1 cellular context compared by ENCODE assay signal in genomic region chr2:46428911-46429436, GRCh38.
A peak's percentile ranks its signal among the peaks of the same experiment; 100 is the strongest.
TF ChIP-seq lines count a peak whose summit lies in the region.

No MANE protein-coding gene starts in this region.

TF ChIP-seq in K562, 482 proteins besides CTCF, POLR2A, EP300 and RAD21 (continued from another document and continues in another):
- no peak for TF ChIP-seq MED1 (CRISPR knock-in tag; IDR thresholded peaks at IDR 0.05; ENCODE audit: borderline replicate concordance)
- no peak for TF ChIP-seq PCBP2 (IDR thresholded peaks at IDR 0.05; ENCODE audit: low read depth, low read length, poor library complexity, severe bottlenecking)
- TF ChIP-seq ESRRA (IDR thresholded peaks at IDR 0.05; ENCODE audit: borderline replicate concordance, low read depth) = peak; percentile 91
- TF ChIP-seq, protein P1, sequence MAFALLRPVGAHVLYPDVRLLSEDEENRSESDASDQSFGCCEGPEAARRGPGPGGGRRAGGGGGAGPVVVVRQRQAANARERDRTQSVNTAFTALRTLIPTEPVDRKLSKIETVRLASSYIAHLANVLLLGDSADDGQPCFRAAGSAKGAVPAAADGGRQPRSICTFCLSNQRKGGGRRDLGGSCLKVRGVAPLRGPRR (CRISPR knock-in tag; IDR thresholded peaks at IDR 0.05) = no peak
- TF ChIP-seq U2AF2 (optimal IDR thresholded peaks at IDR 0.05; ENCODE audit: low read depth, low read length) = no peak
- TF ChIP-seq, protein P2, sequence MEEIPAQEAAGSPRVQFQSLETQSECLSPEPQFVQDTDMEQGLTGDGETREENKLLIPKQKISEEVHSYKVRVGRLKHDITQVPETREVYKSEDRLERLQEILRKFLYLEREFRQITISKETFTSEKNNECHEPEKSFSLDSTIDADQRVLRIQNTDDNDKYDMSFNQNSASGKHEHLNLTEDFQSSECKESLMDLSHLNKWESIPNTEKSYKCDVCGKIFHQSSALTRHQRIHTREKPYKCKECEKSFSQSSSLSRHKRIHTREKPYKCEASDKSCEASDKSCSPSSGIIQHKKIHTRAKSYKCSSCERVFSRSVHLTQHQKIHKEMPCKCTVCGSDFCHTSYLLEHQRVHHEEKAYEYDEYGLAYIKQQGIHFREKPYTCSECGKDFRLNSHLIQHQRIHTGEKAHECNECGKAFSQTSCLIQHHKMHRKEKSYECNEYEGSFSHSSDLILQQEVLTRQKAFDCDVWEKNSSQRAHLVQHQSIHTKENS (CRISPR knock-in tag; IDR thresholded peaks at IDR 0.05) = no peak
- 0 out of 2 replicates have a peak, but pooled peaks have one; percentile 15 for TF ChIP-seq MAFG (tag; conservative IDR thresholded peaks at IDR 0.05)
- TF ChIP-seq MTA3 (IDR thresholded peaks at IDR 0.05; ENCODE audit: borderline replicate concordance) = peak; percentile 98
- TF ChIP-seq HDGF (IDR thresholded peaks at IDR 0.05) = no peak
- no peak for TF ChIP-seq HDAC1 (IDR thresholded peaks at IDR 0.05)
- TF ChIP-seq ZNF695 (CRISPR knock-in tag; IDR thresholded peaks at IDR 0.05) = no peak
- TF ChIP-seq ZNF76 (CRISPR knock-in tag; IDR thresholded peaks at IDR 0.05; ENCODE audit: borderline replicate concordance) = no peak
- no peak for TF ChIP-seq ETV5 (CRISPR knock-in tag; IDR thresholded peaks at IDR 0.05; ENCODE audit: low read depth)
- no peak for TF ChIP-seq PTTG1 (tag; IDR thresholded peaks at IDR 0.05; ENCODE audit: low read depth)
- TF ChIP-seq DMBX1 (CRISPR knock-in tag; IDR thresholded peaks at IDR 0.05; ENCODE audit: borderline replicate concordance) = no peak
- no peak for TF ChIP-seq IRF2 (CRISPR knock-in tag; IDR thresholded peaks at IDR 0.05)
- no peak for TF ChIP-seq SIRT6 (IDR thresholded peaks at IDR 0.05; ENCODE audit: low read depth, low read length)
- TF ChIP-seq PHF8 (IDR thresholded peaks at IDR 0.05; ENCODE audit: borderline replicate concordance, low read length) = peak; percentile 52; the same call in 1 of the 2 replicates
- 0 out of 2 replicates have a peak, but pooled peaks have one; percentile 39 for TF ChIP-seq CGGBP1 (CRISPR knock-in tag; IDR thresholded peaks at IDR 0.05)
- no peak for TF ChIP-seq USF1 (CRISPR knock-in tag; IDR thresholded peaks at IDR 0.05)
- TF ChIP-seq PATZ1 (CRISPR knock-in tag; IDR thresholded peaks at IDR 0.05; ENCODE audit: borderline replicate concordance) = no peak
- no peak for TF ChIP-seq ARNT (IDR thresholded peaks at IDR 0.05)
- no peak for TF ChIP-seq NFE2L1 (tag; IDR thresholded peaks at IDR 0.05; ENCODE audit: borderline replicate concordance, low read depth)
- TF ChIP-seq KLF16 (IDR thresholded peaks at IDR 0.05) = peak; percentile 69; the same call in 1 of the 2 replicates
- no peak for TF ChIP-seq KLF10 (CRISPR knock-in tag; IDR thresholded peaks at IDR 0.05)
- TF ChIP-seq, protein P3, sequence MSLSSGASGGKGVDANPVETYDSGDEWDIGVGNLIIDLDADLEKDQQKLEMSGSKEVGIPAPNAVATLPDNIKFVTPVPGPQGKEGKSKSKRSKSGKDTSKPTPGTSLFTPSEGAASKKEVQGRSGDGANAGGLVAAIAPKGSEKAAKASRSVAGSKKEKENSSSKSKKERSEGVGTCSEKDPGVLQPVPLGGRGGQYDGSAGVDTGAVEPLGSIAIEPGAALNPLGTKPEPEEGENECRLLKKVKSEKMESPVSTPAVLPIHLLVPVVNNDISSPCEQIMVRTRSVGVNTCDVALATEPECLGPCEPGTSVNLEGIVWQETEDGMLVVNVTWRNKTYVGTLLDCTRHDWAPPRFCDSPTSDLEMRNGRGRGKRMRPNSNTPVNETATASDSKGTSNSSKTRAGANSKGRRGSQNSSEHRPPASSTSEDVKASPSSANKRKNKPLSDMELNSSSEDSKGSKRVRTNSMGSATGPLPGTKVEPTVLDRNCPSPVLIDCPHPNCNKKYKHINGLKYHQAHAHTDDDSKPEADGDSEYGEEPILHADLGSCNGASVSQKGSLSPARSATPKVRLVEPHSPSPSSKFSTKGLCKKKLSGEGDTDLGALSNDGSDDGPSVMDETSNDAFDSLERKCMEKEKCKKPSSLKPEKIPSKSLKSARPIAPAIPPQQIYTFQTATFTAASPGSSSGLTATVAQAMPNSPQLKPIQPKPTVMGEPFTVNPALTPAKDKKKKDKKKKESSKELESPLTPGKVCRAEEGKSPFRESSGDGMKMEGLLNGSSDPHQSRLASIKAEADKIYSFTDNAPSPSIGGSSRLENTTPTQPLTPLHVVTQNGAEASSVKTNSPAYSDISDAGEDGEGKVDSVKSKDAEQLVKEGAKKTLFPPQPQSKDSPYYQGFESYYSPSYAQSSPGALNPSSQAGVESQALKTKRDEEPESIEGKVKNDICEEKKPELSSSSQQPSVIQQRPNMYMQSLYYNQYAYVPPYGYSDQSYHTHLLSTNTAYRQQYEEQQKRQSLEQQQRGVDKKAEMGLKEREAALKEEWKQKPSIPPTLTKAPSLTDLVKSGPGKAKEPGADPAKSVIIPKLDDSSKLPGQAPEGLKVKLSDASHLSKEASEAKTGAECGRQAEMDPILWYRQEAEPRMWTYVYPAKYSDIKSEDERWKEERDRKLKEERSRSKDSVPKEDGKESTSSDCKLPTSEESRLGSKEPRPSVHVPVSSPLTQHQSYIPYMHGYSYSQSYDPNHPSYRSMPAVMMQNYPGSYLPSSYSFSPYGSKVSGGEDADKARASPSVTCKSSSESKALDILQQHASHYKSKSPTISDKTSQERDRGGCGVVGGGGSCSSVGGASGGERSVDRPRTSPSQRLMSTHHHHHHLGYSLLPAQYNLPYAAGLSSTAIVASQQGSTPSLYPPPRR (CRISPR knock-in tag; IDR thresholded peaks at IDR 0.05; ENCODE audit: borderline replicate concordance) = no peak
- TF ChIP-seq TOE1 (IDR thresholded peaks at IDR 0.05; ENCODE audit: borderline replicate concordance) = no peak
- TF ChIP-seq TOE1 (CRISPR knock-in tag; IDR thresholded peaks at IDR 0.05; ENCODE audit: borderline replicate concordance, low read depth) = no peak
- TF ChIP-seq SRSF9 (IDR thresholded peaks at IDR 0.05; ENCODE audit: borderline replicate concordance, low read depth, low read length) = no peak
- no peak for TF ChIP-seq ZZZ3 (IDR thresholded peaks at IDR 0.05)
- TF ChIP-seq ZNF316 (IDR thresholded peaks at IDR 0.05) = no peak
- TF ChIP-seq, protein P4, sequence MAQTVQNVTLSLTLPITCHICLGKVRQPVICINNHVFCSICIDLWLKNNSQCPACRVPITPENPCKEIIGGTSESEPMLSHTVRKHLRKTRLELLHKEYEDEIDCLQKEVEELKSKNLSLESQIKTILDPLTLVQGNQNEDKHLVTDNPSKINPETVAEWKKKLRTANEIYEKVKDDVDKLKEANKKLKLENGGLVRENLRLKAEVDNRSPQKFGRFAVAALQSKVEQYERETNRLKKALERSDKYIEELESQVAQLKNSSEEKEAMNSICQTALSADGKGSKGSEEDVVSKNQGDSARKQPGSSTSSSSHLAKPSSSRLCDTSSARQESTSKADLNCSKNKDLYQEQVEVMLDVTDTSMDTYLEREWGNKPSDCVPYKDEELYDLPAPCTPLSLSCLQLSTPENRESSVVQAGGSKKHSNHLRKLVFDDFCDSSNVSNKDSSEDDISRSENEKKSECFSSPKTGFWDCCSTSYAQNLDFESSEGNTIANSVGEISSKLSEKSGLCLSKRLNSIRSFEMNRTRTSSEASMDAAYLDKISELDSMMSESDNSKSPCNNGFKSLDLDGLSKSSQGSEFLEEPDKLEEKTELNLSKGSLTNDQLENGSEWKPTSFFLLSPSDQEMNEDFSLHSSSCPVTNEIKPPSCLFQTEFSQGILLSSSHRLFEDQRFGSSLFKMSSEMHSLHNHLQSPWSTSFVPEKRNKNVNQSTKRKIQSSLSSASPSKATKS (CRISPR knock-in tag; IDR thresholded peaks at IDR 0.05) = no peak
- TF ChIP-seq SMAD3 (CRISPR knock-in tag; conservative IDR thresholded peaks at IDR 0.05) = no peak
- no peak for TF ChIP-seq NFIX (CRISPR knock-in tag; IDR thresholded peaks at IDR 0.05; ENCODE audit: low read depth)
- TF ChIP-seq ZSCAN29 (IDR thresholded peaks at IDR 0.05) = no peak
- peak; percentile 32; the same call in 1 of the 2 replicates for TF ChIP-seq GATAD2B (IDR thresholded peaks at IDR 0.05; ENCODE audit: borderline replicate concordance)
- no peak for TF ChIP-seq ZNF561 (CRISPR knock-in tag; conservative IDR thresholded peaks at IDR 0.05)
- TF ChIP-seq ARID3B (CRISPR knock-in tag; IDR thresholded peaks at IDR 0.05; ENCODE audit: borderline replicate concordance) = no peak
- TF ChIP-seq, protein P5, sequence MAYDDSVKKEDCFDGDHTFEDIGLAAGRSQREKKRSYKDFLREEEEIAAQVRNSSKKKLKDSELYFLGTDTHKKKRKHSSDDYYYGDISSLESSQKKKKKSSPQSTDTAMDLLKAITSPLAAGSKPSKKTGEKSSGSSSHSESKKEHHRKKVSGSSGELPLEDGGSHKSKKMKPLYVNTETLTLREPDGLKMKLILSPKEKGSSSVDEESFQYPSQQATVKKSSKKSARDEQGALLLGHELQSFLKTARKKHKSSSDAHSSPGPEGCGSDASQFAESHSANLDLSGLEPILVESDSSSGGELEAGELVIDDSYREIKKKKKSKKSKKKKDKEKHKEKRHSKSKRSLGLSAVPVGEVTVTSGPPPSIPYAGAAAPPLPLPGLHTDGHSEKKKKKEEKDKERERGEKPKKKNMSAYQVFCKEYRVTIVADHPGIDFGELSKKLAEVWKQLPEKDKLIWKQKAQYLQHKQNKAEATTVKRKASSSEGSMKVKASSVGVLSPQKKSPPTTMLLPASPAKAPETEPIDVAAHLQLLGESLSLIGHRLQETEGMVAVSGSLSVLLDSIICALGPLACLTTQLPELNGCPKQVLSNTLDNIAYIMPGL (CRISPR knock-in tag; IDR thresholded peaks at IDR 0.05) = no peak
- peak in 1 of 2 experiments; percentile 37; a peak in 1 of 4 replicates for TF ChIP-seq FOXK2 (conservative IDR thresholded peaks at IDR 0.05 in 1 of 2, IDR thresholded peaks at IDR 0.05 in 1 of 2; ENCODE audit: low read depth in 2 of 2)
- no peak; a peak in 1 of 4 replicates for TF ChIP-seq TRIM24 (IDR thresholded peaks at IDR 0.05)
- no peak for TF ChIP-seq STAG1 (CRISPR knock-in tag; IDR thresholded peaks at IDR 0.05; ENCODE audit: borderline replicate concordance)
- TF ChIP-seq, protein P6, sequence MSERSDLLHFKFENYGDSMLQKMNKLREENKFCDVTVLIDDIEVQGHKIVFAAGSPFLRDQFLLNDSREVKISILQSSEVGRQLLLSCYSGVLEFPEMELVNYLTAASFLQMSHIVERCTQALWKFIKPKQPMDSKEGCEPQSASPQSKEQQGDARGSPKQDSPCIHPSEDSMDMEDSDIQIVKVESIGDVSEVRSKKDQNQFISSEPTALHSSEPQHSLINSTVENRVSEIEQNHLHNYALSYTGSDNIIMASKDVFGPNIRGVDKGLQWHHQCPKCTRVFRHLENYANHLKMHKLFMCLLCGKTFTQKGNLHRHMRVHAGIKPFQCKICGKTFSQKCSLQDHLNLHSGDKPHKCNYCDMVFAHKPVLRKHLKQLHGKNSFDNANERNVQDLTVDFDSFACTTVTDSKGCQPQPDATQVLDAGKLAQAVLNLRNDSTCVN (CRISPR knock-in tag; IDR thresholded peaks at IDR 0.05) = 0 out of 2 replicates have a peak, but pooled peaks have one; percentile 39
- peak; percentile 90 for TF ChIP-seq TAF1 (IDR thresholded peaks at IDR 0.05; ENCODE audit: control insufficient read depth, extremely low read depth, insufficient read depth, low read length, severe bottlenecking)
- TF ChIP-seq GABPB1 (CRISPR knock-in tag; IDR thresholded peaks at IDR 0.05) = no peak
- TF ChIP-seq XRCC3 (IDR thresholded peaks at IDR 0.05) = no peak
- TF ChIP-seq TCF7L2 (IDR thresholded peaks at IDR 0.05; ENCODE audit: low read depth, low read length) = no peak
- TF ChIP-seq RBM14 (IDR thresholded peaks at IDR 0.05; ENCODE audit: borderline replicate concordance, insufficient read depth, low read depth, low read length) = no peak
- TF ChIP-seq CTBP1 (IDR thresholded peaks at IDR 0.05; ENCODE audit: borderline replicate concordance) = peak; percentile 86
